Comparison of ENCODE assay signal across 11 cellular contexts in genomic region chr1:226635456-226635941, GRCh38.
DNase-seq lines count a peak whose midpoint lies in the region; ATAC-seq and TF ChIP-seq lines count a peak whose summit lies in the region.
"Had no signal": no experiment of that assay in that cellular context is flagged by ENCODE, and none has a peak within 500 bp of the region (broad histone marks: within the 10 kb centered on the region; RNA-seq: fewer than 3 reads in every experiment).

No MANE protein-coding gene starts in this region.

- H3K79me2 ChIP-seq in OCI-LY7 (ENCODE audit: insufficient read depth, low read depth, low read length) = no peaks in the 10 kb centered on the region

- peak overlapping the region; percentile 30 for H3K4me3 Mint-ChIP-seq in stimulated activated naive CD8-positive, alpha-beta T cell treated with anti-CD3 and anti-CD28 coated beads, Interleukin-15, Interleukin-2, amounts not matched to agents 100 ng/mL and 50 ng/mL, for 24 hours

- H3K27me3 Mint-ChIP-seq in stimulated activated naive CD8-positive, alpha-beta T cell treated with anti-CD3 and anti-CD28 coated beads, Interleukin-15, Interleukin-2, amounts not matched to agents 100 ng/mL and 50 ng/mL, for 24 hours = no peaks in the 10 kb centered on the region
- H3K27me3 Mint-ChIP-seq: naive B cell had no signal

- TF ChIP-seq POLR2A in esophagus squamous epithelium (IDR thresholded peaks at IDR 0.05) = no peak

- H3K36me3 ChIP-seq in OCI-LY7 (ENCODE audit: insufficient read depth, low read length) (peaks cover 67% of the 10 kb centered on the region), esophagus squamous epithelium (peaks cover 2 to 78% (median 6%) of the 10 kb centered on the region in 3 donors)

- DNase-seq in OCI-LY7 (ENCODE audit: low spot score) = no peak
- DNase-seq in activated CD8-positive, alpha-beta memory T cell treated with anti-CD3 and anti-CD28 coated beads, Interleukin-2, amount 50 U/mL, for 48 hours = peak; percentile 68
- DNase-seq in esophagus squamous epithelium (lab: John Stamatoyannopoulos, UW) = no peak
- no peak for DNase-seq in T1000 (lab: John Stamatoyannopoulos, UW)
- no peak for DNase-seq in LoVo (ENCODE audit: low spot score)
- no peak for DNase-seq in D341Med (ENCODE audit: low spot score)
- DNase-seq: naive B cell had no signal

- POLR2A ChIA-PET in OCI-LY7 (lab: Charles Lee) = interaction anchor here (0.6 to 1.7 kb wide), 5 partner anchors 25 to 248 kb away, joined by 3 to 4 read pairs (median 3); no protein-coding TSS in a partner anchor

- H3K27ac Mint-ChIP-seq in stimulated activated naive CD8-positive, alpha-beta T cell treated with anti-CD3 and anti-CD28 coated beads, Interleukin-15, Interleukin-2, amounts not matched to agents 100 ng/mL and 50 ng/mL, for 24 hours = peak overlapping the region; percentile 90

- H3K27ac ChIP-seq in OCI-LY7 (ENCODE audit: low read depth, low read length, poor library complexity, severe bottlenecking) (no peak overlapping the region), esophagus squamous epithelium (peak overlapping the region in 3 of 4 donors; percentile 64 to 75 (median 71))
- H3K27ac ChIP-seq: SJSA1 had no signal

- CTCF ChIA-PET in OCI-LY7 (lab: Charles Lee; ENCODE audit: unreplicated experiment) = interaction anchor here (0.8 to 1.7 kb wide), 2 partner anchors 52 to 190 kb away, joined by 3 to 6 read pairs; no protein-coding TSS in a partner anchor

- no peaks in the 10 kb centered on the region for H3K9me3 Mint-ChIP-seq in stimulated activated naive CD8-positive, alpha-beta T cell treated with anti-CD3 and anti-CD28 coated beads, Interleukin-15, Interleukin-2, amounts not matched to agents 100 ng/mL and 50 ng/mL, for 24 hours
- H3K9me3 Mint-ChIP-seq: naive B cell had no signal

- no peaks in the 10 kb centered on the region for H4K20me1 ChIP-seq in OCI-LY7 (ENCODE audit: insufficient read depth, low read length)

- H3K4me3 ChIP-seq in OCI-LY7 (ENCODE audit: low read depth, low read length, poor library complexity, severe bottlenecking) = no peak overlapping the region
- no peak overlapping the region for H3K4me3 ChIP-seq in esophagus squamous epithelium
- H3K4me3 ChIP-seq: gastroesophageal sphincter, SJSA1 had no signal

- no peaks in the 10 kb centered on the region for H3K9me2 ChIP-seq in OCI-LY7 (ENCODE audit: insufficient read depth, low read length)

- no TSS peak for BruUV-seq in OCI-LY7 (replicated peaks; lab: Mats Ljungman, UMichigan)

- H3K4me2 ChIP-seq in OCI-LY7 (ENCODE audit: low read length) = peak overlapping the region; percentile 38; the same call in 1 of the 2 replicates

- TF ChIP-seq CTCF in OCI-LY7 (conservative IDR thresholded peaks at IDR 0.05; ENCODE audit: low read length) = no peak
- no peak for TF ChIP-seq CTCF in esophagus squamous epithelium (IDR thresholded peaks at IDR 0.05)

- no peak overlapping the region for H2AFZ ChIP-seq in OCI-LY7 (ENCODE audit: low read length)

- H3K9me3 ChIP-seq in OCI-LY7 (ENCODE audit: low read length) (no peaks in the 10 kb centered on the region), esophagus squamous epithelium (no peaks in the 10 kb centered on the region)
- H3K9me3 ChIP-seq: gastroesophageal sphincter, SJSA1 had no signal

- peaks cover 58% of the 10 kb centered on the region for H3K4me1 ChIP-seq in OCI-LY7 (ENCODE audit: insufficient read depth, low read length, poor library complexity, severe bottlenecking)
- H3K4me1 ChIP-seq in esophagus squamous epithelium = peaks cover 18 to 71% (median 33%) of the 10 kb centered on the region in 3 donors

- WGBS in esophagus squamous epithelium, 2 donors = 24 to 68% methylated on average over 7 to 8 of the region's 11 CpGs

- intact Hi-C loops in OCI-LY7 (cut with micrococcal nuclease; ENCODE audit: unreplicated experiment) (loop anchor here (2.0 to 10.0 kb wide), 2 partner anchors 101 to 599 kb away; no protein-coding TSS in a partner anchor), esophagus squamous epithelium (cut with DNase I) (no loop called here)

- H3K27me3 ChIP-seq in esophagus squamous epithelium = no peaks in the 10 kb centered on the region
- H3K27me3 ChIP-seq: gastroesophageal sphincter, SJSA1 had no signal

- peaks cover 49% of the 10 kb centered on the region for H3K36me3 Mint-ChIP-seq in stimulated activated naive CD8-positive, alpha-beta T cell treated with anti-CD3 and anti-CD28 coated beads, Interleukin-15, Interleukin-2, amounts not matched to agents 100 ng/mL and 50 ng/mL, for 24 hours (ENCODE audit: low read depth)

- ATAC-seq in HG02885 (IDR thresholded peaks at IDR 0.05; ENCODE audit: poor library complexity, unreplicated experiment) = no peak
- ATAC-seq: gastroesophageal sphincter had no signal

- H3K4me1 Mint-ChIP-seq in stimulated activated naive CD8-positive, alpha-beta T cell treated with anti-CD3 and anti-CD28 coated beads, Interleukin-15, Interleukin-2, amounts not matched to agents 100 ng/mL and 50 ng/mL, for 24 hours (ENCODE audit: low read depth) = peaks cover 53% of the 10 kb centered on the region
